15 cellular contexts compared by ENCODE assay signal in the genomic region with DNA sequence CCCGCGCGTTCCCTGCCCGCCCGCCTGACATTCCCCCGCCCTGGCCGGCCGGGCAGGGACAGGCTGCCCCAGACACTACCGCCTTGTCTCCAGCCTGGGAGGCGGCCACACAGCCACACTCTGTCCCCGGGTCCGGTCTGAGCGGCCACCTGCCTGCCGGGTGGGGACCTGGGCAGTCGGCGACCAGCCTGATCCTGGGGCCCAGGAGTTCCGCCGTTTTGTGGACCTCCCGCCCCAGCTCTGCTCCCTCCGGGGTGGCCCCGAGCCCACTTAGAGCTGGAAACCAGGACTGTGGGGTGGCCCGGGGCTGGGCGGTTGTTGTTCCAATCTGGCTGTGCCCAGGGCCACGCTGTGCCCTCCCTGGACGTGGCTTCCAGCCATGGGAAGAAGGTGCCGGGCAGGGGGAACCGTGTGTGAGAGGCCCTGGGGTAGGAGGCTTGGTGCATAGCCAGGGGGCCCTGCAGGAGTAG. TPM values are rescaled to one million over a fixed set of nuclear protein-coding genes. Genes with fewer than 3 reads are reported as not detected.
DNase-seq lines count a peak whose midpoint lies in the region; ATAC-seq, FAIRE-seq and TF ChIP-seq lines count a peak whose summit lies in the region.
"Had no signal": no experiment of that assay in that cellular context is flagged by ENCODE, and none has a peak within 500 bp of the region (broad histone marks: within the 10 kb centered on the region; RNA-seq: fewer than 3 reads in every experiment).

No MANE protein-coding gene starts in this region.

- no peaks in the 10 kb centered on the region for H3F3A ChIP-seq in PC-3 (ENCODE audit: low read length, unreplicated experiment)

- H3K27ac ChIP-seq in H9 (ENCODE audit: insufficient read length, low read depth, low read length): no peak overlapping the region
- peak overlapping the region; percentile 74 for H3K27ac ChIP-seq in caudate nucleus (ENCODE audit: low read depth, low read length)
- peak overlapping the region; percentile 38 for H3K27ac ChIP-seq in HepG2 (ENCODE audit: extremely low read length, insufficient read depth, low read length)
- peak overlapping the region; percentile 38 to 71 (median 64) for H3K27ac ChIP-seq in spleen
- no peak overlapping the region for H3K27ac ChIP-seq in PC-3 (ENCODE audit: low read length)

- H3K79me1 ChIP-seq in H9 (ENCODE audit: insufficient read depth, low read depth, low read length, poor library complexity, severe bottlenecking): no peaks in the 10 kb centered on the region

- peak; percentile 83 for ATAC-seq in HepG2
- no peak for ATAC-seq in PC-3

- DNase-seq in H9: no peak
- DNase-seq in caudate nucleus (lab: John Stamatoyannopoulos, UW): peak in 48 of 61 donors; percentile 17 to 86 (median 48)
- DNase-seq in HepG2 (ENCODE audit: low spot score): peak; percentile 41
- no peak for DNase-seq in spleen
- no peak for DNase-seq in SKM-1 (lab: John Stamatoyannopoulos, UW; ENCODE audit: unreplicated experiment)
- no peak for DNase-seq in PC-3
- no peak for DNase-seq in NCI-H1436 (lab: John Stamatoyannopoulos, UW)
- DNase-seq: activated CD4-positive, alpha-beta T cell treated with anti-CD3 and anti-CD28 coated beads for 4 hours; Caco-2; central memory CD4-positive, alpha-beta T cell; NCI-H526; stimulated activated naive CD4-positive, alpha-beta T cell had no signal

- no peak for FAIRE-seq in HepG2 (lab: Jason Lieb, UNC)
- FAIRE-seq: islet of Langerhans had no signal

- no CpG with 5 or more reads among the region's 27 CpGs for WGBS in H9 (ENCODE audit: extremely low coverage, insufficient read length, low lambda C conversion rate)
- WGBS in HepG2 (ENCODE audit: low lambda C conversion rate): 39% methylated on average over 10 of the region's 27 CpGs
- WGBS in spleen, 5 donors: 29 to 35% (median 32%) methylated on average over 10 to 27 of the region's 27 CpGs

- TF ChIP-seq EP300 in HepG2 (IDR thresholded peaks at IDR 0.05; ENCODE audit: low read depth in 2 of 2, low read length in 2 of 2): no peak
- no peak for TF ChIP-seq EP300 in HepG2 (CRISPR knock-in tag; IDR thresholded peaks at IDR 0.05; ENCODE audit: borderline replicate concordance)

- no peak overlapping the region for H2AK5ac ChIP-seq in H9 (ENCODE audit: insufficient read length, low read length)

- no peak overlapping the region for H2BK5ac ChIP-seq in H9 (ENCODE audit: insufficient read length, low read length)

- H2AFZ ChIP-seq in H9 (ENCODE audit: low read length) (no peak overlapping the region), HepG2 (ENCODE audit: low read length) (no peak overlapping the region), PC-3 (ENCODE audit: low read length) (no peak overlapping the region)

- H3K18ac ChIP-seq in H9 (ENCODE audit: insufficient read length, low read depth, low read length): no peak overlapping the region

- no peak overlapping the region for H3K4me3 Mint-ChIP-seq in H9
- H3K4me3 Mint-ChIP-seq: nephron progenitor cell had no signal

- H3K36me3 Mint-ChIP-seq in H9 (ENCODE audit: insufficient read depth in 1 of 3, low read depth in 3 of 3): peaks cover 0 to 3% (median 2%) of the 10 kb centered on the region in 3 experiments; a peak in 3 of 7 replicates

- peak overlapping the region; percentile 34 to 61 (median 36); a peak in 3 of 6 replicates for H3K4me3 ChIP-seq in HepG2 (replicated peaks in 1 of 3; ENCODE audit: insufficient read depth in 1 of 3, low read depth in 2 of 3, low read length in 3 of 3)
- peak overlapping the region in 1 of 8 donors; percentile 46 for H3K4me3 ChIP-seq in spleen
- no peak overlapping the region for H3K4me3 ChIP-seq in PC-3 (ENCODE audit: low read length)

- H3K27me3 ChIP-seq in H9 (ENCODE audit: insufficient read depth, low read length): no peaks in the 10 kb centered on the region
- no peaks in the 10 kb centered on the region for H3K27me3 ChIP-seq in HepG2 (ENCODE audit: control insufficient read depth in 1 of 2, insufficient read depth in 2 of 2, low read length in 2 of 2)
- H3K27me3 ChIP-seq in spleen (replicated peaks in 1 of 7): peaks cover 0 to 55% (median 18%) of the 10 kb centered on the region in 7 donors
- no peaks in the 10 kb centered on the region for H3K27me3 ChIP-seq in PC-3 (ENCODE audit: low read length)

- no peaks in the 10 kb centered on the region for H3K9me2 ChIP-seq in PC-3 (replicated peaks; ENCODE audit: low read length)

- H3K56ac ChIP-seq in H9 (ENCODE audit: insufficient read length, low read depth, low read length): no peak overlapping the region

- peaks cover 0 to 2% of the 10 kb centered on the region in 2 experiments; a peak in 3 of 5 replicates for H3K9me3 Mint-ChIP-seq in H9

- in situ Hi-C loops in HepG2 (cut with HindIII; ENCODE audit: extremely low pct_ligation_motif_present, low pct_unique_long_range_greater_than_20kb): no loop called here

- TF ChIP-seq POLR2A in HepG2 (IDR thresholded peaks at IDR 0.05; ENCODE audit: insufficient read depth in 1 of 2, low read depth in 2 of 2, low read length in 2 of 2) (no peak), spleen (IDR thresholded peaks at IDR 0.05) (no peak)

- H3K23me2 ChIP-seq in H9 (ENCODE audit: insufficient read length, low read depth, low read length, poor library complexity, severe bottlenecking): no peaks in the 10 kb centered on the region

- H3K79me2 ChIP-seq in H9 (ENCODE audit: insufficient read depth, low read length) (no peaks in the 10 kb centered on the region), HepG2 (ENCODE audit: insufficient read depth, low read length) (no peaks in the 10 kb centered on the region), PC-3 (ENCODE audit: low read length) (no peaks in the 10 kb centered on the region)

- TF ChIP-seq CTCF in H9 (conservative IDR thresholded peaks at IDR 0.05) (no peak), HepG2 (CRISPR knock-in tag; IDR thresholded peaks at IDR 0.05) (peak; percentile 36; the same call in 1 of the 2 replicates), spleen (IDR thresholded peaks at IDR 0.05 in 8 of 11, conservative IDR thresholded peaks at IDR 0.05 in 3 of 11) (no peak), PC-3 (conservative IDR thresholded peaks at IDR 0.05; ENCODE audit: low read depth, low read length) (no peak)

- TF ChIP-seq RAD21 in HepG2 (CRISPR knock-in tag; IDR thresholded peaks at IDR 0.05): no peak

- no peak overlapping the region for H3K27ac Mint-ChIP-seq in H9
- H3K27ac Mint-ChIP-seq: nephron progenitor cell had no signal

- no peak overlapping the region for H2BK15ac ChIP-seq in H9 (ENCODE audit: low read depth, low read length)

- no peak overlapping the region for H4K91ac ChIP-seq in H9 (ENCODE audit: insufficient read length, low read depth, low read length)

- peak overlapping the region; percentile 57 for H3K14ac ChIP-seq in H9 (ENCODE audit: insufficient read depth, low read length)

- H3T11ph ChIP-seq in H9 (ENCODE audit: low read length): no peak overlapping the region

- POLR2A ChIA-PET in HepG2 (lab: Yijun Ruan, JAX) (interaction anchor here (1.0 kb wide), 1 partner anchor 21 kb away, joined by 3 read pairs; no protein-coding TSS in a partner anchor), PC-3 (lab: Charles Lee; ENCODE audit: unreplicated experiment) (no interaction called here)

- H3K4ac ChIP-seq in H9 (ENCODE audit: low read depth, low read length): no peak overlapping the region

- BruUV-seq in HepG2 (replicated peaks; lab: Mats Ljungman, UMichigan): no TSS peak
- BruUV-seq in PC-3 (replicated peaks; lab: Mats Ljungman, UMichigan): no TSS peak

- no peak overlapping the region for H2BK120ac ChIP-seq in H9 (ENCODE audit: low read depth, low read length, poor library complexity, severe bottlenecking)

- no peaks in the 10 kb centered on the region for H3K9me3 ChIP-seq in H9 (ENCODE audit: control insufficient read depth, low read depth, low read length)
- no peaks in the 10 kb centered on the region for H3K9me3 ChIP-seq in HepG2 (ENCODE audit: low read length)
- H3K9me3 ChIP-seq in spleen: peaks cover 0 to 3% (median 1%) of the 10 kb centered on the region in 8 donors
- no peaks in the 10 kb centered on the region for H3K9me3 ChIP-seq in PC-3 (ENCODE audit: low read length)
- H3K9me3 ChIP-seq: Caco-2 had no signal

- H4K8ac ChIP-seq in H9 (replicated peaks; ENCODE audit: insufficient read length, low read depth, low read length): no peak overlapping the region

- peaks cover 7 to 9% of the 10 kb centered on the region in 2 experiments; a peak in 3 of 4 replicates for H3K4me1 Mint-ChIP-seq in H9

- no peak overlapping the region for H3K23ac ChIP-seq in H9 (ENCODE audit: insufficient read length, low read depth, low read length)

- no peaks in the 10 kb centered on the region for H4K20me1 ChIP-seq in H9 (ENCODE audit: control insufficient read depth, insufficient read depth, insufficient read length)
- H4K20me1 ChIP-seq in HepG2 (ENCODE audit: insufficient read depth, low read length): no peaks in the 10 kb centered on the region
- no peaks in the 10 kb centered on the region for H4K20me1 ChIP-seq in PC-3 (ENCODE audit: low read length)

- H3K9ac ChIP-seq in H9 (ENCODE audit: extremely low read depth, insufficient read length, low read length): no peak overlapping the region
- H3K9ac ChIP-seq in HepG2 (ENCODE audit: insufficient read depth, low read depth, low read length): peak overlapping the region; percentile 59
- H3K9ac ChIP-seq in PC-3 (ENCODE audit: low read length): no peak overlapping the region

- CTCF ChIA-PET in HepG2 (lab: Yijun Ruan, JAX; ENCODE audit: low intra/inter-chr PET ratio, low total read pairs) (no interaction called here), PC-3 (lab: Charles Lee) (no interaction called here)

- H3K4me2 ChIP-seq in H9 (ENCODE audit: insufficient read depth, insufficient read length, low read length): no peak overlapping the region
- H3K4me2 ChIP-seq in HepG2 (ENCODE audit: low read depth, low read length): peak overlapping the region; percentile 83
- H3K4me2 ChIP-seq in PC-3 (ENCODE audit: low read length): no peak overlapping the region

- no peak overlapping the region for H4K5ac ChIP-seq in H9 (ENCODE audit: insufficient read length, low read depth, low read length)

- H3K27me3 Mint-ChIP-seq in H9 (ENCODE audit: low read depth): no peaks in the 10 kb centered on the region

- H2BK12ac ChIP-seq in H9 (ENCODE audit: insufficient read length, low read depth, low read length): no peak overlapping the region

- no peaks in the 10 kb centered on the region for H3K36me3 ChIP-seq in HepG2 (replicated peaks in 1 of 2; ENCODE audit: control insufficient read depth in 1 of 2, insufficient read depth in 2 of 2, low read length in 2 of 2)
- H3K36me3 ChIP-seq in spleen: peaks cover 0 to under 1% (median 0%) of the 10 kb centered on the region in 6 donors
- no peaks in the 10 kb centered on the region for H3K36me3 ChIP-seq in PC-3 (ENCODE audit: low read depth, low read length)

- H3K4me1 ChIP-seq in H9 (ENCODE audit: insufficient read depth, low read length) (no peaks in the 10 kb centered on the region), HepG2 (ENCODE audit: insufficient read depth, low read length) (peaks cover 44% of the 10 kb centered on the region), spleen (peaks cover 8 to 59% (median 38%) of the 10 kb centered on the region in 6 donors), PC-3 (ENCODE audit: insufficient read depth, low read length) (no peaks in the 10 kb centered on the region)
- H3K4me1 ChIP-seq: Caco-2 had no signal

- no peak overlapping the region for H2BK20ac ChIP-seq in H9 (ENCODE audit: low read depth, low read length, poor library complexity, severe bottlenecking)

- intact Hi-C loops in HepG2 (cut with micrococcal nuclease; ENCODE audit: unreplicated experiment): no loop called here
- intact Hi-C loops in spleen (cut with DNase I; ENCODE audit: low total_unique reads): no loop called here
- intact Hi-C loops in PC-3 (cut with micrococcal nuclease): no loop called here

RNA-seq across cellular contexts. Expression of a gene that starts 12.0 kb away (rescaled TPM):
- total RNA-seq in H9 (2021) (18.5 and 23.6 TPM in 2 replicates), HepG2 (2016; rRNA removed; fragmentation: Illumina TruSeq; extraction: Trizol) (9.7 and 10.8 TPM in 2 replicates), spleen (10 to 100 TPM; 19.9 to 80.1 (median 30.0) TPM), PC-3 (2014; rRNA removed) (10.8 and 13.0 TPM in 2 replicates)
- total RNA-seq in HepG2 (2016; cell fraction: cytosol; rRNA removed; fragmentation: Illumina TruSeq; extraction: Trizol; ENCODE audit: low read depth): 8.3 and 10.1 TPM in 2 replicates
- total RNA-seq in HepG2 (2016; cell fraction: insoluble cytoplasmic fraction; rRNA removed; fragmentation: Illumina TruSeq; extraction: Trizol): 6.4 and 11.8 TPM in 2 replicates
- total RNA-seq in HepG2 (2016; cell fraction: membrane; rRNA removed; fragmentation: Illumina TruSeq; extraction: Trizol): 16.6 and 19.9 TPM in 2 replicates
- total RNA-seq in HepG2 (2016; cell fraction: nucleus; rRNA removed; fragmentation: Illumina TruSeq; extraction: Trizol): 6.7 and 6.9 TPM in 2 replicates
- polyA plus RNA-seq in HepG2 (2011; rRNA removed) (4.0 and 5.4 TPM in 2 replicates), spleen (10 to 100 TPM in 1 of 3 donors, 1 to 10 TPM in 2; 6.0 to 24.1 (median 7.0) TPM)
- 3.7 and 4.7 TPM in 2 replicates for polyA plus RNA-seq in HepG2 (2011; cell fraction: cytosol; rRNA removed)
- 6.0 and 7.8 TPM in 2 replicates for polyA plus RNA-seq in HepG2 (2011; cell fraction: nucleus; rRNA removed)
- polyA plus RNA-seq in HepG2 (2012): 12.4 and 19.1 TPM in 2 replicates
- 9.4 and 11.9 TPM in 2 replicates for polyA plus RNA-seq in HepG2 (2016; cell fraction: cytosol; fragmentation: Illumina TruSeq; extraction: Trizol; ENCODE audit: low read depth)
- polyA plus RNA-seq in HepG2 (2016; cell fraction: insoluble cytoplasmic fraction; fragmentation: Illumina TruSeq; extraction: Trizol; ENCODE audit: low read depth): 15.1 and 19.3 TPM in 2 replicates
- polyA plus RNA-seq in HepG2 (2016; cell fraction: membrane; fragmentation: Illumina TruSeq; extraction: Trizol; ENCODE audit: low read depth): 19.1 and 21.1 TPM in 2 replicates
- polyA plus RNA-seq in HepG2 (2016; cell fraction: nucleus; fragmentation: Illumina TruSeq; extraction: Trizol; ENCODE audit: insufficient read depth, low read depth): 18.9 and 19.6 TPM in 2 replicates
- 1.1 and 5.2 TPM in 2 replicates for polyA minus RNA-seq in HepG2 (2011; rRNA and poly(A)+ RNA removed; ENCODE audit: low replicate concordance)
- 5.4 and 5.6 TPM in 2 replicates for polyA minus RNA-seq in HepG2 (2011; cell fraction: cytosol; rRNA and poly(A)+ RNA removed)
- polyA minus RNA-seq in HepG2 (2011; cell fraction: nucleus; rRNA and poly(A)+ RNA removed): 2.2 TPM in 2 replicates

RNA-seq across cellular contexts. Expression of a gene that starts 25.5 kb away (rescaled TPM):
- 0.22 TPM in 1 of 2 replicates, not detected in the other for total RNA-seq in H9 (2021)
- not detected in 2 replicates for total RNA-seq in HepG2 (2016; rRNA removed; fragmentation: Illumina TruSeq; extraction: Trizol)
- total RNA-seq in HepG2 (2016; cell fraction: cytosol; rRNA removed; fragmentation: Illumina TruSeq; extraction: Trizol; ENCODE audit: low read depth): not detected in 2 replicates
- total RNA-seq in HepG2 (2016; cell fraction: insoluble cytoplasmic fraction; rRNA removed; fragmentation: Illumina TruSeq; extraction: Trizol): not detected in 2 replicates
- not detected in 2 replicates for total RNA-seq in HepG2 (2016; cell fraction: membrane; rRNA removed; fragmentation: Illumina TruSeq; extraction: Trizol)
- not detected in 2 replicates for total RNA-seq in HepG2 (2016; cell fraction: nucleus; rRNA removed; fragmentation: Illumina TruSeq; extraction: Trizol)
- polyA plus RNA-seq in HepG2 (2011; rRNA removed): 0.12 and 0.20 TPM in 2 replicates
- polyA plus RNA-seq in HepG2 (2011; cell fraction: cytosol; rRNA removed): 0.10 and 0.20 TPM in 2 replicates
- polyA plus RNA-seq in HepG2 (2011; cell fraction: nucleus; rRNA removed): not detected in 2 replicates
- 0.13 and 0.16 TPM in 2 replicates for polyA plus RNA-seq in HepG2 (2012)
- not detected in 2 replicates for polyA plus RNA-seq in HepG2 (2016; cell fraction: cytosol; fragmentation: Illumina TruSeq; extraction: Trizol; ENCODE audit: low read depth)
- polyA plus RNA-seq in HepG2 (2016; cell fraction: insoluble cytoplasmic fraction; fragmentation: Illumina TruSeq; extraction: Trizol; ENCODE audit: low read depth): not detected in 2 replicates
- polyA plus RNA-seq in HepG2 (2016; cell fraction: membrane; fragmentation: Illumina TruSeq; extraction: Trizol; ENCODE audit: low read depth): not detected in 2 replicates
- polyA plus RNA-seq in HepG2 (2016; cell fraction: nucleus; fragmentation: Illumina TruSeq; extraction: Trizol; ENCODE audit: insufficient read depth, low read depth): not detected in 2 replicates
- polyA minus RNA-seq in HepG2 (2011; rRNA and poly(A)+ RNA removed; ENCODE audit: low replicate concordance): not detected in 2 replicates
- polyA minus RNA-seq in HepG2 (2011; cell fraction: cytosol; rRNA and poly(A)+ RNA removed): not detected in 2 replicates
- polyA minus RNA-seq in HepG2 (2011; cell fraction: nucleus; rRNA and poly(A)+ RNA removed): not detected in 2 replicates
- 1 to 10 TPM in 2 of 7 donors, under 1 TPM in 3, not detected in 2; 0.46 to 2.5 (median 0.60) TPM for total RNA-seq in spleen
- polyA plus RNA-seq in spleen: under 1 TPM; 0.24 to 0.70 (median 0.27) TPM
- total RNA-seq in PC-3 (2014; rRNA removed): not detected in 2 replicates
- total RNA-seq: Caco-2 had no signal
- polyA plus RNA-seq: esophagus had no signal

RNA-seq across cellular contexts. Expression of a gene that starts 30.2 kb away (rescaled TPM):
- total RNA-seq in H9 (2021) (0.44 and 0.83 TPM in 2 replicates), HepG2 (2016; rRNA removed; fragmentation: Illumina TruSeq; extraction: Trizol) (1.1 and 1.3 TPM in 2 replicates), spleen (not detected), PC-3 (2014; rRNA removed) (115 and 130 TPM in 2 replicates)
- total RNA-seq in HepG2 (2016; cell fraction: cytosol; rRNA removed; fragmentation: Illumina TruSeq; extraction: Trizol; ENCODE audit: low read depth): 0.30 and 0.35 TPM in 2 replicates
- 0.77 and 1.3 TPM in 2 replicates for total RNA-seq in HepG2 (2016; cell fraction: insoluble cytoplasmic fraction; rRNA removed; fragmentation: Illumina TruSeq; extraction: Trizol)
- total RNA-seq in HepG2 (2016; cell fraction: membrane; rRNA removed; fragmentation: Illumina TruSeq; extraction: Trizol): 0.77 and 0.96 TPM in 2 replicates
- total RNA-seq in HepG2 (2016; cell fraction: nucleus; rRNA removed; fragmentation: Illumina TruSeq; extraction: Trizol): 0.78 and 0.99 TPM in 2 replicates
- polyA plus RNA-seq in HepG2 (2011; rRNA removed) (0.67 and 0.71 TPM in 2 replicates), spleen (under 1 TPM in 1 of 3 donors, not detected in 2; 0.13 TPM)
- 0.53 and 0.71 TPM in 2 replicates for polyA plus RNA-seq in HepG2 (2011; cell fraction: cytosol; rRNA removed)
- 0.81 and 0.85 TPM in 2 replicates for polyA plus RNA-seq in HepG2 (2011; cell fraction: nucleus; rRNA removed)
- 2.1 and 3.1 TPM in 2 replicates for polyA plus RNA-seq in HepG2 (2012)
- polyA plus RNA-seq in HepG2 (2016; cell fraction: cytosol; fragmentation: Illumina TruSeq; extraction: Trizol; ENCODE audit: low read depth): 0.23 and 0.32 TPM in 2 replicates
- polyA plus RNA-seq in HepG2 (2016; cell fraction: insoluble cytoplasmic fraction; fragmentation: Illumina TruSeq; extraction: Trizol; ENCODE audit: low read depth): 1.2 and 1.5 TPM in 2 replicates
- polyA plus RNA-seq in HepG2 (2016; cell fraction: membrane; fragmentation: Illumina TruSeq; extraction: Trizol; ENCODE audit: low read depth): 0.40 and 0.79 TPM in 2 replicates
- 1.2 and 1.6 TPM in 2 replicates for polyA plus RNA-seq in HepG2 (2016; cell fraction: nucleus; fragmentation: Illumina TruSeq; extraction: Trizol; ENCODE audit: insufficient read depth, low read depth)
- 1.2 and 37.0 TPM in 2 replicates for polyA minus RNA-seq in HepG2 (2011; rRNA and poly(A)+ RNA removed; ENCODE audit: low replicate concordance)
- 0.62 and 0.99 TPM in 2 replicates for polyA minus RNA-seq in HepG2 (2011; cell fraction: cytosol; rRNA and poly(A)+ RNA removed)
- polyA minus RNA-seq in HepG2 (2011; cell fraction: nucleus; rRNA and poly(A)+ RNA removed): 0.37 and 0.39 TPM in 2 replicates

RNA-seq across cellular contexts. Expression of a gene that starts 44.5 kb away (rescaled TPM):
- total RNA-seq in H9 (2021) (6.8 and 9.1 TPM in 2 replicates), HepG2 (2016; rRNA removed; fragmentation: Illumina TruSeq; extraction: Trizol) (5.8 and 13.5 TPM in 2 replicates), spleen (10 to 100 TPM; 11.5 to 43.4 (median 16.6) TPM), PC-3 (2014; rRNA removed) (49.9 and 53.3 TPM in 2 replicates)
- total RNA-seq in HepG2 (2016; cell fraction: cytosol; rRNA removed; fragmentation: Illumina TruSeq; extraction: Trizol; ENCODE audit: low read depth): 3.3 and 3.8 TPM in 2 replicates
- total RNA-seq in HepG2 (2016; cell fraction: insoluble cytoplasmic fraction; rRNA removed; fragmentation: Illumina TruSeq; extraction: Trizol): 4.6 and 14.2 TPM in 2 replicates
- total RNA-seq in HepG2 (2016; cell fraction: membrane; rRNA removed; fragmentation: Illumina TruSeq; extraction: Trizol): 7.0 and 8.2 TPM in 2 replicates
- 11.9 and 15.2 TPM in 2 replicates for total RNA-seq in HepG2 (2016; cell fraction: nucleus; rRNA removed; fragmentation: Illumina TruSeq; extraction: Trizol)
- polyA plus RNA-seq in HepG2 (2011; rRNA removed) (15.6 and 30.9 TPM in 2 replicates), spleen (10 to 100 TPM in 2 of 3 donors, 1 to 10 TPM in 1; 5.6 to 31.2 (median 10.9) TPM)
- 24.5 and 32.7 TPM in 2 replicates for polyA plus RNA-seq in HepG2 (2011; cell fraction: cytosol; rRNA removed)
- 151 and 166 TPM in 2 replicates for polyA plus RNA-seq in HepG2 (2011; cell fraction: nucleus; rRNA removed)
- polyA plus RNA-seq in HepG2 (2012): 19.0 and 28.0 TPM in 2 replicates
- polyA plus RNA-seq in HepG2 (2016; cell fraction: cytosol; fragmentation: Illumina TruSeq; extraction: Trizol; ENCODE audit: low read depth): 3.1 and 4.0 TPM in 2 replicates
- 6.4 and 7.0 TPM in 2 replicates for polyA plus RNA-seq in HepG2 (2016; cell fraction: insoluble cytoplasmic fraction; fragmentation: Illumina TruSeq; extraction: Trizol; ENCODE audit: low read depth)
- 5.8 and 6.2 TPM in 2 replicates for polyA plus RNA-seq in HepG2 (2016; cell fraction: membrane; fragmentation: Illumina TruSeq; extraction: Trizol; ENCODE audit: low read depth)
- polyA plus RNA-seq in HepG2 (2016; cell fraction: nucleus; fragmentation: Illumina TruSeq; extraction: Trizol; ENCODE audit: insufficient read depth, low read depth): 30.9 and 40.0 TPM in 2 replicates
- polyA minus RNA-seq in HepG2 (2011; rRNA and poly(A)+ RNA removed; ENCODE audit: low replicate concordance): 28.2 and 70.2 TPM in 2 replicates
- 10.6 and 21.0 TPM in 2 replicates for polyA minus RNA-seq in HepG2 (2011; cell fraction: cytosol; rRNA and poly(A)+ RNA removed)
- polyA minus RNA-seq in HepG2 (2011; cell fraction: nucleus; rRNA and poly(A)+ RNA removed): 6.8 and 7.9 TPM in 2 replicates

RNA-seq across cellular contexts. Expression of a gene that starts 57.7 kb away (rescaled TPM):
- total RNA-seq in H9 (2021) (78.0 and 81.9 TPM in 2 replicates), HepG2 (2016; rRNA removed; fragmentation: Illumina TruSeq; extraction: Trizol) (18.5 and 34.0 TPM in 2 replicates), spleen (10 to 100 TPM; 49.2 to 95.1 (median 57.7) TPM), PC-3 (2014; rRNA removed) (86.4 and 89.2 TPM in 2 replicates)
- 60.7 and 62.9 TPM in 2 replicates for total RNA-seq in HepG2 (2016; cell fraction: cytosol; rRNA removed; fragmentation: Illumina TruSeq; extraction: Trizol; ENCODE audit: low read depth)
- 14.0 and 32.5 TPM in 2 replicates for total RNA-seq in HepG2 (2016; cell fraction: insoluble cytoplasmic fraction; rRNA removed; fragmentation: Illumina TruSeq; extraction: Trizol)
- total RNA-seq in HepG2 (2016; cell fraction: membrane; rRNA removed; fragmentation: Illumina TruSeq; extraction: Trizol): 51.8 and 70.5 TPM in 2 replicates
- total RNA-seq in HepG2 (2016; cell fraction: nucleus; rRNA removed; fragmentation: Illumina TruSeq; extraction: Trizol): 20.4 and 26.7 TPM in 2 replicates
- polyA plus RNA-seq in HepG2 (2011; rRNA removed) (23.2 and 24.6 TPM in 2 replicates), spleen (10 to 100 TPM; 38.1 to 55.3 (median 45.0) TPM)
- 21.4 and 33.6 TPM in 2 replicates for polyA plus RNA-seq in HepG2 (2011; cell fraction: cytosol; rRNA removed)
- 96.9 and 98.7 TPM in 2 replicates for polyA plus RNA-seq in HepG2 (2011; cell fraction: nucleus; rRNA removed)
- polyA plus RNA-seq in HepG2 (2012): 47.4 and 51.2 TPM in 2 replicates
- polyA plus RNA-seq in HepG2 (2016; cell fraction: cytosol; fragmentation: Illumina TruSeq; extraction: Trizol; ENCODE audit: low read depth): 83.7 and 90.8 TPM in 2 replicates
- 29.9 and 39.9 TPM in 2 replicates for polyA plus RNA-seq in HepG2 (2016; cell fraction: insoluble cytoplasmic fraction; fragmentation: Illumina TruSeq; extraction: Trizol; ENCODE audit: low read depth)
- polyA plus RNA-seq in HepG2 (2016; cell fraction: membrane; fragmentation: Illumina TruSeq; extraction: Trizol; ENCODE audit: low read depth): 79.7 and 88.6 TPM in 2 replicates
- 75.9 and 77.0 TPM in 2 replicates for polyA plus RNA-seq in HepG2 (2016; cell fraction: nucleus; fragmentation: Illumina TruSeq; extraction: Trizol; ENCODE audit: insufficient read depth, low read depth)
- 10.7 and 26.6 TPM in 2 replicates for polyA minus RNA-seq in HepG2 (2011; rRNA and poly(A)+ RNA removed; ENCODE audit: low replicate concordance)
- 18.3 and 21.9 TPM in 2 replicates for polyA minus RNA-seq in HepG2 (2011; cell fraction: cytosol; rRNA and poly(A)+ RNA removed)
- 28.0 and 36.3 TPM in 2 replicates for polyA minus RNA-seq in HepG2 (2011; cell fraction: nucleus; rRNA and poly(A)+ RNA removed)

Comparison
In these comparisons a context has a peak if more than half of its experiments do, and no peak if none do; other contexts are left out.
1. DNase-seq: peak in caudate nucleus (48 of 61) and HepG2 (single experiment); none in H9 (single experiment), spleen (single experiment), SKM-1 (single experiment), PC-3 (single experiment) and NCI-H1436 (single experiment).
2. H3K27ac ChIP-seq: peak in caudate nucleus (single experiment), HepG2 (single experiment) and spleen (8 of 8); none in H9 (single experiment) and PC-3 (single experiment).
3. RNA of a gene that starts 30.2 kb away (total RNA-seq): 115 to 130 TPM in PC-3; 0.30 to 1.3 TPM in HepG2, 0.44 to 0.83 TPM in H9 and not detected in spleen; every median in the first group is over 10 times any median in the second.